Comparison of ENCODE assay signal across 8 cellular contexts in genomic region chr6:117483004-117483644, GRCh38. TPM values are rescaled to one million over a fixed set of nuclear protein-coding genes. Genes with fewer than 3 reads are reported as not detected.
A peak's percentile ranks its signal among the peaks of the same experiment; 100 is the strongest.
DNase-seq lines count a peak whose midpoint lies in the region; ATAC-seq and TF ChIP-seq lines count a peak whose summit lies in the region.

No MANE protein-coding gene starts in this region.

- H3K4me3 Mint-ChIP-seq in endothelial cell (ENCODE audit: unreplicated experiment) = peak overlapping the region; percentile 99

- H3K27ac ChIP-seq in VCaP = peak overlapping the region; percentile 89
- H3K27ac ChIP-seq in testis = peak overlapping the region; percentile 77 to 81

- peaks cover 37% of the 10 kb centered on the region for H3K36me3 Mint-ChIP-seq in endothelial cell (ENCODE audit: low read depth, unreplicated experiment)

- intact Hi-C loops in testis (cut with DNase I; ENCODE audit: low total_unique reads) = no loop called here

- DNase-seq in DMS53 (lab: John Stamatoyannopoulos, UW) (peak; percentile 81), MG63 (peak; percentile 66), endothelial cell (ENCODE audit: low spot score) (peak; percentile 68), mesenteric fat pad (ENCODE audit: low spot score) (peak; percentile 90), testis (peak; percentile 58)

- TF ChIP-seq CTCF in VCaP (conservative IDR thresholded peaks at IDR 0.05) (no peak), endothelial cell (IDR thresholded peaks at IDR 0.05; ENCODE audit: unreplicated experiment) (no peak), testis (IDR thresholded peaks at IDR 0.05) (no peak)

- H3K4me1 ChIP-seq in testis = peaks cover 9% of the 10 kb centered on the region

- H3K27me3 ChIP-seq in MG63 (no peaks in the 10 kb centered on the region), testis (no peaks in the 10 kb centered on the region)

- peaks cover 56% of the 10 kb centered on the region for H3K4me1 Mint-ChIP-seq in endothelial cell (ENCODE audit: unreplicated experiment)

- ATAC-seq in GM21381 (IDR thresholded peaks at IDR 0.05; ENCODE audit: unreplicated experiment) (peak; percentile 12), GM21825 (IDR thresholded peaks at IDR 0.05; ENCODE audit: unreplicated experiment) (no peak)

- H3K27ac Mint-ChIP-seq in endothelial cell (ENCODE audit: unreplicated experiment) = peak overlapping the region; percentile 98

- no peak for TF ChIP-seq POLR2A in testis (IDR thresholded peaks at IDR 0.05)

- peak overlapping the region; percentile 97 for H3K4me3 ChIP-seq in MG63
- H3K4me3 ChIP-seq in testis = peak overlapping the region; percentile 71 to 75

- 0% methylated on average over 6 to 45 of the region's 46 CpGs for WGBS in testis, 2 donors

- H3K36me3 ChIP-seq in MG63 (peaks cover 25% of the 10 kb centered on the region), testis (ENCODE audit: low read depth, missing control alignments) (no peaks in the 10 kb centered on the region)

- H3K27me3 Mint-ChIP-seq in endothelial cell (ENCODE audit: unreplicated experiment) = peaks cover 11% of the 10 kb centered on the region

- H3K9me3 Mint-ChIP-seq in endothelial cell (ENCODE audit: unreplicated experiment) = no peaks in the 10 kb centered on the region

- H3K9me3 ChIP-seq in MG63 (no peaks in the 10 kb centered on the region), testis (no peaks in the 10 kb centered on the region)

RNA-seq across cellular contexts. Expression of gene DCBLD1, which starts 0.7 kb away (rescaled TPM):
- 20.9 and 34.8 TPM in 2 replicates for total RNA-seq in MG63 (2014; rRNA removed; shearing (Covaris generic); ENCODE audit: low replicate concordance)
- total RNA-seq in endothelial cell (ENCODE audit: unreplicated experiment) = 203 TPM
- 9.9 TPM for total RNA-seq in mesenteric fat pad
- 10 to 100 TPM; 16.7 to 22.2 TPM for total RNA-seq in testis
- 16.6 TPM for polyA plus RNA-seq in testis (ENCODE audit: insufficient read depth, low read depth, low replicate concordance)

RNA-seq across cellular contexts. Expression of gene ROS1, which starts 57.4 kb away (rescaled TPM):
- 0.43 and 0.76 TPM in 2 replicates for total RNA-seq in MG63 (2014; rRNA removed; shearing (Covaris generic); ENCODE audit: low replicate concordance)
- total RNA-seq in endothelial cell (ENCODE audit: unreplicated experiment) (0.05 TPM), mesenteric fat pad (not detected), testis (1 to 10 TPM; 1.1 to 1.3 TPM)
- polyA plus RNA-seq in testis (ENCODE audit: insufficient read depth, low read depth, low replicate concordance) = 0.58 TPM
